Comparison of ENCODE assay signal across 1 cellular context in genomic region chr1:114757455-114758250, GRCh38.
TF ChIP-seq lines count a peak whose summit lies in the region.

Gene CSDE1, minus strand, starts transcription at chr1:114757984. Its CDS starts 18,094 bp downstream, at chr1:114739890.

TF ChIP-seq in HepG2, 621 proteins besides CTCF, POLR2A, EP300 and RAD21 (continued from another document and continues in another):
- TF ChIP-seq GATAD2A (CRISPR knock-in tag; IDR thresholded peaks at IDR 0.05) (no peak), ZBTB20 (CRISPR knock-in tag; IDR thresholded peaks at IDR 0.05; ENCODE audit: borderline replicate concordance, low read depth) (0 out of 2 replicates have a peak, but pooled peaks have one; percentile 34), TCF7L2 (IDR thresholded peaks at IDR 0.05; ENCODE audit: low read depth, low read length) (no peak), EED (CRISPR knock-in tag; IDR thresholded peaks at IDR 0.05) (0 out of 2 replicates have a peak, but pooled peaks have one; percentile 80), U2AF1 (optimal IDR thresholded peaks at IDR 0.05; ENCODE audit: low read depth, low read length) (peak; percentile 94), TCF7 (IDR thresholded peaks at IDR 0.05; ENCODE audit: low read depth) (no peak), ZSCAN29 (CRISPR knock-in tag; conservative IDR thresholded peaks at IDR 0.05) (peak; percentile 38; the same call in 1 of the 2 replicates), ZNF550 (CRISPR knock-in tag; IDR thresholded peaks at IDR 0.05; ENCODE audit: borderline replicate concordance) (no peak), ZNF160 (CRISPR knock-in tag; IDR thresholded peaks at IDR 0.05) (no peak), TEF (CRISPR knock-in tag; IDR thresholded peaks at IDR 0.05) (no peak), ZNF253 (CRISPR knock-in tag; IDR thresholded peaks at IDR 0.05; ENCODE audit: borderline replicate concordance) (no peak), GATA4 (IDR thresholded peaks at IDR 0.05; ENCODE audit: borderline replicate concordance, low read depth) (peak; percentile 41; the same call in 1 of the 2 replicates), ZNF10 (CRISPR knock-in tag; IDR thresholded peaks at IDR 0.05; ENCODE audit: borderline replicate concordance, low read depth) (no peak), MLLT10 (CRISPR knock-in tag; IDR thresholded peaks at IDR 0.05) (no peak), ZNF564 (CRISPR knock-in tag; IDR thresholded peaks at IDR 0.05) (0 out of 2 replicates have a peak, but pooled peaks have one; percentile 23), ZKSCAN1 (IDR thresholded peaks at IDR 0.05; ENCODE audit: low read length) (no peak), RNF219 (CRISPR knock-in tag; IDR thresholded peaks at IDR 0.05) (0 out of 2 replicates have a peak, but pooled peaks have one; percentile 28), PHF21A (CRISPR knock-in tag; IDR thresholded peaks at IDR 0.05) (peak; percentile 66), MAFF (IDR thresholded peaks at IDR 0.05; ENCODE audit: low read depth, low read length) (no peak), RFX3 (CRISPR knock-in tag; IDR thresholded peaks at IDR 0.05) (no peak), GATAD1 (CRISPR knock-in tag; IDR thresholded peaks at IDR 0.05) (peak; percentile 82), KLF11 (CRISPR knock-in tag; IDR thresholded peaks at IDR 0.05) (0 out of 2 replicates have a peak, but pooled peaks have one; percentile 32), ZNF629 (CRISPR knock-in tag; conservative IDR thresholded peaks at IDR 0.05) (no peak), ATF2 (CRISPR knock-in tag; IDR thresholded peaks at IDR 0.05) (no peak), DNMT3B (CRISPR knock-in tag; conservative IDR thresholded peaks at IDR 0.05) (no peak), ZNF646 (CRISPR knock-in tag; IDR thresholded peaks at IDR 0.05) (no peak), IRX3 (CRISPR knock-in tag; IDR thresholded peaks at IDR 0.05; ENCODE audit: borderline replicate concordance, low read depth) (no peak), MEIS1 (CRISPR knock-in tag; IDR thresholded peaks at IDR 0.05; ENCODE audit: borderline replicate concordance) (no peak), ZNF260 (CRISPR knock-in tag; IDR thresholded peaks at IDR 0.05; ENCODE audit: borderline replicate concordance, low read depth) (no peak), ZNF614 (CRISPR knock-in tag; IDR thresholded peaks at IDR 0.05; ENCODE audit: borderline replicate concordance) (no peak), ZEB1 (IDR thresholded peaks at IDR 0.05; ENCODE audit: insufficient replicate concordance, low read depth) (no peak), HNRNPL (IDR thresholded peaks at IDR 0.05; ENCODE audit: low read depth, low read length) (peak; percentile 70; the same call in 1 of the 2 replicates), RBAK (CRISPR knock-in tag; IDR thresholded peaks at IDR 0.05) (0 out of 2 replicates have a peak, but pooled peaks have one; percentile 24), KLF16 (CRISPR knock-in tag; IDR thresholded peaks at IDR 0.05) (no peak; a peak in 2 of 4 replicates), ZBTB21 (CRISPR knock-in tag; IDR thresholded peaks at IDR 0.05) (0 out of 2 replicates have a peak, but pooled peaks have one; percentile 12), AGO2 (optimal IDR thresholded peaks at IDR 0.05; ENCODE audit: low read depth, low read length) (peak; percentile 84), ZMYM2 (CRISPR knock-in tag; IDR thresholded peaks at IDR 0.05) (no peak)
- TF ChIP-seq, protein P1, sequence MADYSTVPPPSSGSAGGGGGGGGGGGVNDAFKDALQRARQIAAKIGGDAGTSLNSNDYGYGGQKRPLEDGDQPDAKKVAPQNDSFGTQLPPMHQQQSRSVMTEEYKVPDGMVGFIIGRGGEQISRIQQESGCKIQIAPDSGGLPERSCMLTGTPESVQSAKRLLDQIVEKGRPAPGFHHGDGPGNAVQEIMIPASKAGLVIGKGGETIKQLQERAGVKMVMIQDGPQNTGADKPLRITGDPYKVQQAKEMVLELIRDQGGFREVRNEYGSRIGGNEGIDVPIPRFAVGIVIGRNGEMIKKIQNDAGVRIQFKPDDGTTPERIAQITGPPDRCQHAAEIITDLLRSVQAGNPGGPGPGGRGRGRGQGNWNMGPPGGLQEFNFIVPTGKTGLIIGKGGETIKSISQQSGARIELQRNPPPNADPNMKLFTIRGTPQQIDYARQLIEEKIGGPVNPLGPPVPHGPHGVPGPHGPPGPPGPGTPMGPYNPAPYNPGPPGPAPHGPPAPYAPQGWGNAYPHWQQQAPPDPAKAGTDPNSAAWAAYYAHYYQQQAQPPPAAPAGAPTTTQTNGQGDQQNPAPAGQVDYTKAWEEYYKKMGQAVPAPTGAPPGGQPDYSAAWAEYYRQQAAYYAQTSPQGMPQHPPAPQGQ (CRISPR knock-in tag; IDR thresholded peaks at IDR 0.05; ENCODE audit: borderline replicate concordance) = 0 out of 2 replicates have a peak, but pooled peaks have one; percentile 50
- TF ChIP-seq, protein P2, sequence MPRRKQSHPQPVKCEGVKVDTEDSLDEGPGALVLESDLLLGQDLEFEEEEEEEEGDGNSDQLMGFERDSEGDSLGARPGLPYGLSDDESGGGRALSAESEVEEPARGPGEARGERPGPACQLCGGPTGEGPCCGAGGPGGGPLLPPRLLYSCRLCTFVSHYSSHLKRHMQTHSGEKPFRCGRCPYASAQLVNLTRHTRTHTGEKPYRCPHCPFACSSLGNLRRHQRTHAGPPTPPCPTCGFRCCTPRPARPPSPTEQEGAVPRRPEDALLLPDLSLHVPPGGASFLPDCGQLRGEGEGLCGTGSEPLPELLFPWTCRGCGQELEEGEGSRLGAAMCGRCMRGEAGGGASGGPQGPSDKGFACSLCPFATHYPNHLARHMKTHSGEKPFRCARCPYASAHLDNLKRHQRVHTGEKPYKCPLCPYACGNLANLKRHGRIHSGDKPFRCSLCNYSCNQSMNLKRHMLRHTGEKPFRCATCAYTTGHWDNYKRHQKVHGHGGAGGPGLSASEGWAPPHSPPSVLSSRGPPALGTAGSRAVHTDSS (CRISPR knock-in tag; conservative IDR thresholded peaks at IDR 0.05) = no peak
- TF ChIP-seq, protein P3, sequence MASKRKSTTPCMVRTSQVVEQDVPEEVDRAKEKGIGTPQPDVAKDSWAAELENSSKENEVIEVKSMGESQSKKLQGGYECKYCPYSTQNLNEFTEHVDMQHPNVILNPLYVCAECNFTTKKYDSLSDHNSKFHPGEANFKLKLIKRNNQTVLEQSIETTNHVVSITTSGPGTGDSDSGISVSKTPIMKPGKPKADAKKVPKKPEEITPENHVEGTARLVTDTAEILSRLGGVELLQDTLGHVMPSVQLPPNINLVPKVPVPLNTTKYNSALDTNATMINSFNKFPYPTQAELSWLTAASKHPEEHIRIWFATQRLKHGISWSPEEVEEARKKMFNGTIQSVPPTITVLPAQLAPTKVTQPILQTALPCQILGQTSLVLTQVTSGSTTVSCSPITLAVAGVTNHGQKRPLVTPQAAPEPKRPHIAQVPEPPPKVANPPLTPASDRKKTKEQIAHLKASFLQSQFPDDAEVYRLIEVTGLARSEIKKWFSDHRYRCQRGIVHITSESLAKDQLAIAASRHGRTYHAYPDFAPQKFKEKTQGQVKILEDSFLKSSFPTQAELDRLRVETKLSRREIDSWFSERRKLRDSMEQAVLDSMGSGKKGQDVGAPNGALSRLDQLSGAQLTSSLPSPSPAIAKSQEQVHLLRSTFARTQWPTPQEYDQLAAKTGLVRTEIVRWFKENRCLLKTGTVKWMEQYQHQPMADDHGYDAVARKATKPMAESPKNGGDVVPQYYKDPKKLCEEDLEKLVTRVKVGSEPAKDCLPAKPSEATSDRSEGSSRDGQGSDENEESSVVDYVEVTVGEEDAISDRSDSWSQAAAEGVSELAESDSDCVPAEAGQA (IDR thresholded peaks at IDR 0.05; ENCODE audit: low read depth) = peak; percentile 99
- TF ChIP-seq, protein P3 (CRISPR knock-in tag; IDR thresholded peaks at IDR 0.05; ENCODE audit: borderline replicate concordance) = no peak
